29 cellular contexts compared by ENCODE assay signal in the genomic region with DNA sequence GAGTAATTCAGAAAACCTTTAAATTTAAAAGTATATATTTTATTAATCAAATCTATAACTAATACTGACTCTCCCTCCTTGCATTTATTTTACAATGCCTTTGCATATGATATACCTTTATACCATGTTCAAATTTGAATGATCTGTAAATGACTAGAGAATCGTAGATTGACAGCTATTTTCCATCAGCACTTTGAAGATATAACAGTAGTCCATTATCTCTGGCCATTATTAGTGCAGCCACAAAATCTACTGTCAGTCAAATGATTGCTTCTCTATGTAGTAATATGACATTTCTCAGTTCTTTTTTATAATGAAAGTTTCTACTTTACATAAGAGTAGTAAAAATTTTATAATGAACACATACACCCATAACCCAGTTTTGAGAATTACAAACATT.
"Had no signal": no experiment of that assay in that cellular context is flagged by ENCODE, and none has a peak within 500 bp of the region (broad histone marks: within the 10 kb centered on the region; RNA-seq: fewer than 3 reads in every experiment).

No MANE protein-coding gene starts in this region.

- H3K36me3 ChIP-seq: stomach, suprapubic skin, thoracic aorta, thyroid gland, tibial artery, tibial nerve, transverse colon, upper lobe of left lung, upper lobe of right lung, uterus, vagina had no signal

- H3K4me1 ChIP-seq: stomach, suprapubic skin, testis, thyroid gland, tibial artery, tibial nerve, transverse colon, upper lobe of left lung, upper lobe of right lung, uterus, vagina had no signal

- H3K27ac ChIP-seq: stomach, suprapubic skin, testis, thoracic aorta, thyroid gland, tibial artery, tibial nerve, transverse colon, upper lobe of left lung, upper lobe of right lung, uterus, vagina had no signal

- H3K4me3 Mint-ChIP-seq: stimulated activated effector memory CD8-positive, alpha-beta T cell treated with anti-CD3 and anti-CD28 coated beads, Interleukin-12 subunit alpha, Interleukin-12 subunit beta, amount 100 ng/mL, for 72 hours; stimulated activated memory B cell treated with anti-CD40 and anti-IgM and Interleukin-4, amounts not matched to agents 10 μg/mL and 1 μg/mL and 100 μg/mL, for 72 hours; stimulated activated naive B cell treated with anti-CD40 and anti-IgM and Interleukin-4, amounts not matched to agents 10 μg/mL and 1 μg/mL and 100 μg/mL, for 72 hours; stimulated activated naive CD8-positive, alpha-beta T cell treated with anti-CD3 and anti-CD28 coated beads, Interleukin-15, amount 100 ng/mL, for 72 hours; stimulated activated naive CD8-positive, alpha-beta T cell treated with anti-CD3 and anti-CD28 coated beads, Interleukin-15, Interleukin-2, amounts not matched to agents 100 ng/mL and 50 ng/mL, for 24 hours; type B pancreatic cell had no signal

- H3K36me3 Mint-ChIP-seq: stimulated activated effector memory CD8-positive, alpha-beta T cell treated with anti-CD3 and anti-CD28 coated beads, Interleukin-12 subunit alpha, Interleukin-12 subunit beta, amount 100 ng/mL, for 72 hours; stimulated activated memory B cell treated with anti-CD40 and anti-IgM and Interleukin-4, amounts not matched to agents 10 μg/mL and 1 μg/mL and 100 μg/mL, for 72 hours; stimulated activated naive B cell treated with anti-CD40 and anti-IgM and Interleukin-4, amounts not matched to agents 10 μg/mL and 1 μg/mL and 100 μg/mL, for 72 hours; type B pancreatic cell had no signal

- H3K27ac Mint-ChIP-seq: stimulated activated effector memory CD8-positive, alpha-beta T cell treated with anti-CD3 and anti-CD28 coated beads, Interleukin-12 subunit alpha, Interleukin-12 subunit beta, amount 100 ng/mL, for 72 hours; stimulated activated memory B cell treated with anti-CD40 and anti-IgM and Interleukin-4, amounts not matched to agents 10 μg/mL and 1 μg/mL and 100 μg/mL, for 72 hours; stimulated activated naive B cell treated with anti-CD40 and anti-IgM and Interleukin-4, amounts not matched to agents 10 μg/mL and 1 μg/mL and 100 μg/mL, for 72 hours; stimulated activated naive CD8-positive, alpha-beta T cell treated with anti-CD3 and anti-CD28 coated beads, Interleukin-15, Interleukin-2, amounts not matched to agents 100 ng/mL and 50 ng/mL, for 24 hours; type B pancreatic cell had no signal

- ATAC-seq: stimulated activated effector memory CD8-positive, alpha-beta T cell treated with anti-CD3 and anti-CD28 coated beads, Interleukin-12 subunit alpha, Interleukin-12 subunit beta, amount 100 ng/mL, for 72 hours; stimulated activated memory B cell treated with anti-CD40 and anti-IgM and Interleukin-4, amounts not matched to agents 10 μg/mL and 1 μg/mL and 100 μg/mL, for 72 hours; stimulated activated naive B cell treated with anti-CD40 and anti-IgM and Interleukin-4, amounts not matched to agents 10 μg/mL and 1 μg/mL and 100 μg/mL, for 72 hours; stimulated activated naive CD8-positive, alpha-beta T cell treated with anti-CD3 and anti-CD28 coated beads, Interleukin-15, amount 100 ng/mL, for 72 hours; stimulated activated naive CD8-positive, alpha-beta T cell treated with anti-CD3 and anti-CD28 coated beads, Interleukin-15, Interleukin-2, amounts not matched to agents 100 U/mL and 50 U/mL, for 24 hours; upper lobe of right lung had no signal

- H3K27me3 ChIP-seq: stomach, suprapubic skin, testis, thyroid gland, tibial artery, tibial nerve, transverse colon, upper lobe of left lung, upper lobe of right lung, uterus, vagina had no signal

- H3K4me3 ChIP-seq: stomach, suprapubic skin, testis, thoracic aorta, thyroid gland, tibial artery, tibial nerve, transverse colon, upper lobe of left lung, upper lobe of right lung, uterus, vagina had no signal

- H3K9me3 ChIP-seq: stomach, suprapubic skin, testis, thoracic aorta, thyroid gland, tibial artery, tibial nerve, transverse colon, upper lobe of left lung, upper lobe of right lung, uterus, vagina had no signal

- FAIRE-seq: urothelium cell line had no signal

- H3K27me3 Mint-ChIP-seq: stimulated activated naive CD8-positive, alpha-beta T cell treated with anti-CD3 and anti-CD28 coated beads, Interleukin-15, amount 100 ng/mL, for 72 hours; stimulated activated naive CD8-positive, alpha-beta T cell treated with anti-CD3 and anti-CD28 coated beads, Interleukin-15, Interleukin-2, amounts not matched to agents 100 ng/mL and 50 ng/mL, for 24 hours; type B pancreatic cell had no signal

- DNase-seq: stimulated activated CD4-positive, alpha-beta T cell treated with anti-CD3 and anti-CD28 coated beads, Interleukin-2, amount 100 ng/mL, for 48 hours; stimulated activated CD4-positive, alpha-beta T cell treated with anti-CD3 and anti-CD28 coated beads, Interleukin-4, amount 100 ng/mL, for 1 hour; stimulated activated CD4-positive, alpha-beta T cell treated with anti-CD3 and anti-CD28 coated beads, Interleukin-4, amount 100 ng/mL, for 24 hours; stimulated activated CD4-positive, alpha-beta T cell treated with anti-CD3 and anti-CD28 coated beads, Interleukin-4, amount 100 ng/mL, for 4 hours; stimulated activated CD8-positive, alpha-beta memory T cell treated with anti-CD3 and anti-CD28 coated beads, Interleukin-4, amount 100 ng/mL, for 48 hours; stimulated activated naive B cell treated with anti-CD40 and anti-IgM and Interleukin-4, amounts not matched to agents 10 μg/mL and 1 μg/mL and 100 μg/mL, for 72 hours; stimulated activated naive CD4-positive, alpha-beta T cell; stimulated activated naive CD4-positive, alpha-beta T cell treated with Interleukin-2 at 50 U/mL for 16 hours; stimulated activated naive CD8-positive, alpha-beta T cell treated with anti-CD3 and anti-CD28 coated beads, Interleukin-15, amount 100 ng/mL, for 72 hours; stimulated activated naive CD8-positive, alpha-beta T cell treated with anti-CD3 and anti-CD28 coated beads, Interleukin-15, Interleukin-2, amounts not matched to agents 100 U/mL and 50 U/mL, for 24 hours; stomach; substantia nigra; testis; thyroid gland; tibial artery; transverse colon; trophoblast cell; upper lobe of left lung; upper lobe of right lung; uterus had no signal

- H3K4me1 Mint-ChIP-seq: stimulated activated memory B cell treated with anti-CD40 and anti-IgM and Interleukin-4, amounts not matched to agents 10 μg/mL and 1 μg/mL and 100 μg/mL, for 72 hours; stimulated activated naive B cell treated with anti-CD40 and anti-IgM and Interleukin-4, amounts not matched to agents 10 μg/mL and 1 μg/mL and 100 μg/mL, for 72 hours; stimulated activated naive CD8-positive, alpha-beta T cell treated with anti-CD3 and anti-CD28 coated beads, Interleukin-15, amount 100 ng/mL, for 72 hours had no signal
